ENCODE assay signal across 28 cellular contexts in genomic region chr4:114636192-114636935, GRCh38. TPM values are rescaled to one million over a fixed set of nuclear protein-coding genes. Genes with fewer than 3 reads are reported as not detected.
DNase-seq lines count a peak whose midpoint lies in the region; ATAC-seq, FAIRE-seq and TF ChIP-seq lines count a peak whose summit lies in the region.
"Had no signal": no experiment of that assay in that cellular context is flagged by ENCODE, and none has a peak within 500 bp of the region (broad histone marks: within the 10 kb centered on the region; RNA-seq: fewer than 3 reads in every experiment).

No MANE protein-coding gene starts in this region.

- no peak overlapping the region for H3K9ac ChIP-seq in SK-N-MC (ENCODE audit: insufficient read length)

- DNase-seq in SK-N-MC (ENCODE audit: low read depth, low spot score) (no peak), frontal cortex (ENCODE audit: low spot score in 2 of 2) (no peak), superior temporal gyrus (ENCODE audit: extremely low spot score) (peak; percentile 94), HT-29 (ENCODE audit: low spot score) (no peak), ascending aorta (ENCODE audit: low spot score in 2 of 2) (no peak)
- DNase-seq: BE2C; Calu3; CD8-positive, alpha-beta memory T cell; DMS79 treated with DMSO at 0.1 percent for 48 hours; GF-D8; HCEC 1CT; Kasumi-1; NCI-H1105; NCI-H1436 treated with DMSO at 0.1 percent for 48 hours; NCI-H187 treated with DMSO at 0.1 percent for 48 hours; NCI-H2107; NCI-H524 treated with DMSO at 0.1 percent for 48 hours; NK-92 treated with Interleukin-12 subunit alpha and Interleukin-12 subunit beta, amount 100 ng/mL, for 24 hours; PC-3; SJCRH30 had no signal

- no peak for TF ChIP-seq CTCF in ascending aorta (IDR thresholded peaks at IDR 0.05)

- no peak for ATAC-seq in GM18517 (IDR thresholded peaks at IDR 0.05; ENCODE audit: unreplicated experiment)
- ATAC-seq in HG03159 (IDR thresholded peaks at IDR 0.05; ENCODE audit: unreplicated experiment): no peak
- ATAC-seq: K562, PC-3, Right ventricle myocardium inferior had no signal

- H3K27ac ChIP-seq in SK-N-MC (peak overlapping the region; percentile 49; the same call in 1 of the 2 replicates), layer of hippocampus (ENCODE audit: low read depth, low read length) (peak overlapping the region; percentile 76), ascending aorta (no peak overlapping the region)
- H3K27ac ChIP-seq: SJCRH30 had no signal

- no peaks in the 10 kb centered on the region for H3K4me1 ChIP-seq in ascending aorta
- H3K4me1 ChIP-seq: BE2C, SJCRH30 had no signal

- peak; percentile 98 for FAIRE-seq in frontal cortex (lab: Jason Lieb, UNC)
- FAIRE-seq: GM12891, H1, HTR-8/SVneo, K562 had no signal

- H3K36me3 ChIP-seq in SK-N-MC (ENCODE audit: insufficient read depth, low read length) (no peaks in the 10 kb centered on the region), ascending aorta (no peaks in the 10 kb centered on the region)
- H3K36me3 ChIP-seq: BE2C, SJCRH30 had no signal

- H3K4me3 ChIP-seq in SK-N-MC: no peak overlapping the region
- H3K4me3 ChIP-seq in ascending aorta: no peak overlapping the region
- H3K4me3 ChIP-seq: K562, SJCRH30 had no signal

- H3K27me3 ChIP-seq in layer of hippocampus (ENCODE audit: control insufficient read depth, insufficient read depth, low read length) (no peaks in the 10 kb centered on the region), ascending aorta (no peaks in the 10 kb centered on the region)
- H3K27me3 ChIP-seq: BE2C, SJCRH30 had no signal

- intact Hi-C loops in ascending aorta (cut with DNase I): no loop called here

- H3K9me3 ChIP-seq in SK-N-MC (ENCODE audit: low read depth, low read length): no peaks in the 10 kb centered on the region
- H3K9me3 ChIP-seq in ascending aorta: no peaks in the 10 kb centered on the region
- H3K9me3 ChIP-seq: BE2C, SJCRH30 had no signal

RNA-seq across cellular contexts. Expression of gene UGT8, which starts 37.8 kb away (rescaled TPM):
- total RNA-seq in frontal cortex (4.5 TPM), ascending aorta (not detected)
- 36.0 and 36.2 TPM in 2 replicates for total RNA-seq in HT-29 (2014; rRNA removed; shearing (Covaris generic))
- total RNA-seq: Right ventricle myocardium inferior had no signal

Comparison
In these comparisons a context has a peak if more than half of its experiments do, and no peak if none do; other contexts are left out.
1. H3K27ac ChIP-seq: peak in SK-N-MC (single experiment) and layer of hippocampus (single experiment); none in ascending aorta (0 of 2).